ENCODE assay signal across 2 cellular contexts in the genomic region with DNA sequence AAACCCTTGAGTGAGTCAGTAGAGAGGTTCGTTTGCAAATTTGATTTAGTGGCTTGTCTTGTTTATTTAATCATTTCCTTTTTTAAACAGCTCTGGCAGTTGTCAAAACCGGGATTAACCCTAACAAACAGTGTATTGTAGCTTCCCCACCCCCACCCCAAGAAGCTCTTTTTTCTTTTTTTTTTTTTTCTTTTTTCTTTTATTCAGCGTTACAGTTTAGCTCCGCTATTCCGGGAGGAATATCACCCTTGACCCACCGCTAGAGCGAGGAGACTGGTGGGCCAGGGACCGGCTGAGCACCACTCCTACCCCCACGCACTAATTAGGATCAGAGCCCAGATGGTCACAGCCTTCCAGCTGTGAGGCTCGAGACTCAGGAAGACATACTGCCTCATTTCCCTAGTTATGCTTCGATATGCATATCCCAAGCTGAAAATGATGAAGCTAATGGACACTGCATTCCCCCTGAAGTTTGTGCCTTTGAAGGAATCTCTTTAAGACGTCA.
TF ChIP-seq lines count a peak whose summit lies in the region.

No MANE protein-coding gene starts in this region.

TF ChIP-seq in SK-N-SH, 30 proteins besides CTCF, POLR2A, EP300 and RAD21 (continued from another document):
- TF ChIP-seq, protein P1, sequence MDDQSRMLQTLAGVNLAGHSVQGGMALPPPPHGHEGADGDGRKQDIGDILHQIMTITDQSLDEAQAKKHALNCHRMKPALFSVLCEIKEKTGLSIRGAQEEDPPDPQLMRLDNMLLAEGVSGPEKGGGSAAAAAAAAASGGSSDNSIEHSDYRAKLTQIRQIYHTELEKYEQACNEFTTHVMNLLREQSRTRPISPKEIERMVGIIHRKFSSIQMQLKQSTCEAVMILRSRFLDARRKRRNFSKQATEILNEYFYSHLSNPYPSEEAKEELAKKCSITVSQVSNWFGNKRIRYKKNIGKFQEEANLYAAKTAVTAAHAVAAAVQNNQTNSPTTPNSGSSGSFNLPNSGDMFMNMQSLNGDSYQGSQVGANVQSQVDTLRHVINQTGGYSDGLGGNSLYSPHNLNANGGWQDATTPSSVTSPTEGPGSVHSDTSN (IDR thresholded peaks at IDR 0.05) = no peak
- TF ChIP-seq MEF2A (IDR thresholded peaks at IDR 0.05; ENCODE audit: borderline replicate concordance, low read depth) = no peak
TF ChIP-seq in SK-N-SH: peak in this region for 0.

TF ChIP-seq in SK-N-SH treated with all-trans-retinoic acid at 6 μM for 48 hours, 23 proteins besides CTCF, POLR2A, EP300 and RAD21 (continued from another document):
- TF ChIP-seq TOX (CRISPR knock-in tag; IDR thresholded peaks at IDR 0.05; ENCODE audit: borderline replicate concordance) = no peak
- TF ChIP-seq TSHZ2 (CRISPR knock-in tag; IDR thresholded peaks at IDR 0.05) = no peak
- TF ChIP-seq ZFP30 (CRISPR knock-in tag; IDR thresholded peaks at IDR 0.05) = no peak
- no peak for TF ChIP-seq ISL1 (CRISPR knock-in tag; IDR thresholded peaks at IDR 0.05)
- no peak for TF ChIP-seq BACH2 (CRISPR knock-in tag; IDR thresholded peaks at IDR 0.05; ENCODE audit: borderline replicate concordance)
- no peak for TF ChIP-seq ZNF8 (CRISPR knock-in tag; IDR thresholded peaks at IDR 0.05)
- no peak for TF ChIP-seq ARNTL (CRISPR knock-in tag; IDR thresholded peaks at IDR 0.05; ENCODE audit: borderline replicate concordance, low read depth)
- TF ChIP-seq, protein P2, sequence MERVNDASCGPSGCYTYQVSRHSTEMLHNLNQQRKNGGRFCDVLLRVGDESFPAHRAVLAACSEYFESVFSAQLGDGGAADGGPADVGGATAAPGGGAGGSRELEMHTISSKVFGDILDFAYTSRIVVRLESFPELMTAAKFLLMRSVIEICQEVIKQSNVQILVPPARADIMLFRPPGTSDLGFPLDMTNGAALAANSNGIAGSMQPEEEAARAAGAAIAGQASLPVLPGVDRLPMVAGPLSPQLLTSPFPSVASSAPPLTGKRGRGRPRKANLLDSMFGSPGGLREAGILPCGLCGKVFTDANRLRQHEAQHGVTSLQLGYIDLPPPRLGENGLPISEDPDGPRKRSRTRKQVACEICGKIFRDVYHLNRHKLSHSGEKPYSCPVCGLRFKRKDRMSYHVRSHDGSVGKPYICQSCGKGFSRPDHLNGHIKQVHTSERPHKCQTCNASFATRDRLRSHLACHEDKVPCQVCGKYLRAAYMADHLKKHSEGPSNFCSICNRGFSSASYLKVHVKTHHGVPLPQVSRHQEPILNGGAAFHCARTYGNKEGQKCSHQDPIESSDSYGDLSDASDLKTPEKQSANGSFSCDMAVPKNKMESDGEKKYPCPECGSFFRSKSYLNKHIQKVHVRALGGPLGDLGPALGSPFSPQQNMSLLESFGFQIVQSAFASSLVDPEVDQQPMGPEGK (CRISPR knock-in tag; IDR thresholded peaks at IDR 0.05; ENCODE audit: borderline replicate concordance) = no peak
- TF ChIP-seq TCF4 (CRISPR knock-in tag; IDR thresholded peaks at IDR 0.05; ENCODE audit: borderline replicate concordance) = no peak
- TF ChIP-seq GLIS3 (CRISPR knock-in tag; IDR thresholded peaks at IDR 0.05) = no peak
- TF ChIP-seq PPARA (CRISPR knock-in tag; IDR thresholded peaks at IDR 0.05; ENCODE audit: borderline replicate concordance) = no peak
- no peak for TF ChIP-seq ZNF70 (CRISPR knock-in tag; IDR thresholded peaks at IDR 0.05)
- no peak for TF ChIP-seq ZC3H10 (CRISPR knock-in tag; IDR thresholded peaks at IDR 0.05)
- no peak for TF ChIP-seq OSR1 (CRISPR knock-in tag; IDR thresholded peaks at IDR 0.05)
- TF ChIP-seq SNAI2 (CRISPR knock-in tag; IDR thresholded peaks at IDR 0.05) = no peak
